In genomic region chr4:25861951-25862410, GRCh38 we compare ENCODE assay signal across 8 cellular contexts. TPM values are rescaled to one million over a fixed set of nuclear protein-coding genes. Genes with fewer than 3 reads are reported as not detected.
A peak's percentile ranks its signal among the peaks of the same experiment; 100 is the strongest.
DNase-seq lines count a peak whose midpoint lies in the region; ATAC-seq, FAIRE-seq and TF ChIP-seq lines count a peak whose summit lies in the region.

No MANE protein-coding gene starts in this region.

- no peaks in the 10 kb centered on the region for H3K79me2 ChIP-seq in HepG2 (ENCODE audit: insufficient read depth, low read length)

- CTCF ChIA-PET in HepG2 (lab: Yijun Ruan, JAX; ENCODE audit: low intra/inter-chr PET ratio, low total read pairs), result no interaction called here

- TF ChIP-seq EP300 in HepG2 (IDR thresholded peaks at IDR 0.05; ENCODE audit: low read depth in 2 of 2, low read length in 2 of 2) (no peak), HepG2 (CRISPR knock-in tag; IDR thresholded peaks at IDR 0.05; ENCODE audit: borderline replicate concordance) (no peak)

- TF ChIP-seq RAD21 in HepG2 (CRISPR knock-in tag; IDR thresholded peaks at IDR 0.05), result no peak

- H2AFZ ChIP-seq in HepG2 (ENCODE audit: low read length), result no peak overlapping the region

- no peak for TF ChIP-seq CTCF in HepG2 (CRISPR knock-in tag; IDR thresholded peaks at IDR 0.05)

- no TSS peak for BruUV-seq in HepG2 (replicated peaks; lab: Mats Ljungman, UMichigan)

- H3K4me3 ChIP-seq in SK-N-MC (peak overlapping the region; percentile 84), HepG2 (replicated peaks in 1 of 3; ENCODE audit: insufficient read depth in 1 of 3, low read depth in 2 of 3, low read length in 3 of 3) (peak overlapping the region; percentile 30 to 64 (median 35); a peak in 4 of 6 replicates), stomach smooth muscle (ENCODE audit: low read length in 2 of 2) (peak overlapping the region; percentile 66 to 68)

- no peak for TF ChIP-seq POLR2A in HepG2 (IDR thresholded peaks at IDR 0.05; ENCODE audit: insufficient read depth in 1 of 2, low read depth in 2 of 2, low read length in 2 of 2)

- H3K9ac ChIP-seq in SK-N-MC (ENCODE audit: insufficient read length) (peak overlapping the region; percentile 74), HepG2 (ENCODE audit: insufficient read depth, low read depth, low read length) (no peak overlapping the region), stomach smooth muscle (ENCODE audit: low read length in 2 of 2) (peak overlapping the region in 1 of 2 donors; percentile 39)

- peak overlapping the region; percentile 68 for H3K4me2 ChIP-seq in HepG2 (ENCODE audit: low read depth, low read length)

- POLR2A ChIA-PET in HepG2 (lab: Yijun Ruan, JAX), result no interaction called here

- H3K36me3 ChIP-seq in SK-N-MC (ENCODE audit: insufficient read depth, low read length) (no peaks in the 10 kb centered on the region), HepG2 (replicated peaks in 1 of 2; ENCODE audit: control insufficient read depth in 1 of 2, insufficient read depth in 2 of 2, low read length in 2 of 2) (no peaks in the 10 kb centered on the region), stomach smooth muscle (ENCODE audit: control insufficient read depth in 2 of 2, insufficient read depth in 2 of 2, low read length in 2 of 2) (no peaks in the 10 kb centered on the region)

- 5% methylated on average over 31 of the region's 32 CpGs for WGBS in HepG2 (ENCODE audit: low lambda C conversion rate)

- no peaks in the 10 kb centered on the region for H4K20me1 ChIP-seq in HepG2 (ENCODE audit: insufficient read depth, low read length)

- no peaks in the 10 kb centered on the region for H3K9me3 ChIP-seq in SK-N-MC (ENCODE audit: low read depth, low read length)
- no peaks in the 10 kb centered on the region for H3K9me3 ChIP-seq in HepG2 (ENCODE audit: low read length)
- no peaks in the 10 kb centered on the region for H3K9me3 ChIP-seq in stomach smooth muscle (ENCODE audit: control insufficient read depth in 2 of 2, low read length in 2 of 2)

- no peak for FAIRE-seq in HepG2 (lab: Jason Lieb, UNC)

- ATAC-seq in HG02763 (IDR thresholded peaks at IDR 0.05; ENCODE audit: unreplicated experiment) (peak; percentile 3), HepG2 (no peak)

- peaks cover 6 to 52% of the 10 kb centered on the region in 2 experiments; a peak in 4 of 5 replicates for H3K27me3 ChIP-seq in HepG2 (ENCODE audit: control insufficient read depth in 1 of 2, insufficient read depth in 2 of 2, low read length in 2 of 2)
- peaks cover 14 to 32% of the 10 kb centered on the region in 2 donors for H3K27me3 ChIP-seq in stomach smooth muscle (ENCODE audit: control insufficient read depth in 1 of 2, insufficient read depth in 2 of 2, low read length in 2 of 2)

- intact Hi-C loops in HepG2 (cut with micrococcal nuclease; ENCODE audit: unreplicated experiment), result no loop called here

- 0 out of 2 replicates have a peak overlapping the region, but pooled peaks have one; percentile 31 for H3K27ac ChIP-seq in SK-N-MC
- no peak overlapping the region for H3K27ac ChIP-seq in HepG2 (ENCODE audit: extremely low read length, insufficient read depth, low read length)
- no peak overlapping the region for H3K27ac ChIP-seq in stomach smooth muscle (ENCODE audit: low read length)

- in situ Hi-C loops in T47D (cut with HindIII; ENCODE audit: low pct_unique_long_range_greater_than_20kb, low sequenced_read_pairs), result no loop called here
- in situ Hi-C loops in HepG2 (cut with HindIII; ENCODE audit: extremely low pct_ligation_motif_present, low pct_unique_long_range_greater_than_20kb), result no loop called here

- H3K4me1 ChIP-seq in HepG2 (ENCODE audit: insufficient read depth, low read length) (0 out of 2 replicates have a peak, but pooled peaks cover 8% of the 10 kb centered on the region), stomach smooth muscle (ENCODE audit: control insufficient read depth, insufficient read depth, low read length) (peaks cover 4% of the 10 kb centered on the region)

- DNase-seq in DMS53 (lab: John Stamatoyannopoulos, UW), result peak; percentile 67
- DNase-seq in DMS53 treated with DMSO at 0.1 percent for 48 hours (lab: John Stamatoyannopoulos, UW; ENCODE audit: unreplicated experiment), result no peak
- DNase-seq in SK-N-MC (ENCODE audit: low read depth, low spot score), result no peak
- DNase-seq in T47D (ENCODE audit: low read depth in 1 of 2, low spot score in 1 of 2), result peak; percentile 20 to 26
- no peak for DNase-seq in HepG2 (ENCODE audit: low spot score)
- DNase-seq in NCI-H510A treated with DMSO at 0.1 percent for 48 hours (lab: John Stamatoyannopoulos, UW), result no peak

TF ChIP-seq in HepG2, 621 proteins besides CTCF, POLR2A, EP300 and RAD21 (continues in another document):
- no peak for TF ChIP-seq RORA (CRISPR knock-in tag; IDR thresholded peaks at IDR 0.05)
- no peak for TF ChIP-seq ARID5B (CRISPR knock-in tag; IDR thresholded peaks at IDR 0.05)

RNA-seq across cellular contexts. Expression of gene SEL1L3, which starts 0.8 kb away (rescaled TPM):
- total RNA-seq in HepG2 (2016; rRNA removed; fragmentation: Illumina TruSeq; extraction: Trizol), result 0.63 and 1.1 TPM in 2 replicates
- 0.20 and 1.7 TPM in 2 replicates for total RNA-seq in HepG2 (2016; cell fraction: cytosol; rRNA removed; fragmentation: Illumina TruSeq; extraction: Trizol; ENCODE audit: low read depth)
- 0.45 and 0.68 TPM in 2 replicates for total RNA-seq in HepG2 (2016; cell fraction: insoluble cytoplasmic fraction; rRNA removed; fragmentation: Illumina TruSeq; extraction: Trizol)
- 0.59 and 0.65 TPM in 2 replicates for total RNA-seq in HepG2 (2016; cell fraction: membrane; rRNA removed; fragmentation: Illumina TruSeq; extraction: Trizol)
- 1.2 and 1.5 TPM in 2 replicates for total RNA-seq in HepG2 (2016; cell fraction: nucleus; rRNA removed; fragmentation: Illumina TruSeq; extraction: Trizol)
- polyA plus RNA-seq in HepG2 (2011; rRNA removed), result 0.28 and 0.37 TPM in 2 replicates
- polyA plus RNA-seq in HepG2 (2011; cell fraction: cytosol; rRNA removed), result 0.23 and 0.31 TPM in 2 replicates
- polyA plus RNA-seq in HepG2 (2011; cell fraction: nucleus; rRNA removed), result 0.39 and 0.69 TPM in 2 replicates
- 0.23 and 1.2 TPM in 2 replicates for polyA plus RNA-seq in HepG2 (2012)
- 0.27 TPM in 2 replicates for polyA plus RNA-seq in HepG2 (2016; cell fraction: cytosol; fragmentation: Illumina TruSeq; extraction: Trizol; ENCODE audit: low read depth)
- polyA plus RNA-seq in HepG2 (2016; cell fraction: insoluble cytoplasmic fraction; fragmentation: Illumina TruSeq; extraction: Trizol; ENCODE audit: low read depth), result 0.36 and 0.53 TPM in 2 replicates
- polyA plus RNA-seq in HepG2 (2016; cell fraction: membrane; fragmentation: Illumina TruSeq; extraction: Trizol; ENCODE audit: low read depth), result 0.24 and 0.62 TPM in 2 replicates
- 1.2 TPM in 2 replicates for polyA plus RNA-seq in HepG2 (2016; cell fraction: nucleus; fragmentation: Illumina TruSeq; extraction: Trizol; ENCODE audit: insufficient read depth, low read depth)
- 1.7 and 66.3 TPM in 2 replicates for polyA minus RNA-seq in HepG2 (2011; rRNA and poly(A)+ RNA removed; ENCODE audit: low replicate concordance)
- 0.44 and 1.8 TPM in 2 replicates for polyA minus RNA-seq in HepG2 (2011; cell fraction: cytosol; rRNA and poly(A)+ RNA removed)
- 0.77 and 2.7 TPM in 2 replicates for polyA minus RNA-seq in HepG2 (2011; cell fraction: nucleus; rRNA and poly(A)+ RNA removed)

RNA-seq across cellular contexts. Expression of gene SMIM20, which starts 52.0 kb away (rescaled TPM):
- 30.2 and 36.3 TPM in 2 replicates for total RNA-seq in HepG2 (2016; rRNA removed; fragmentation: Illumina TruSeq; extraction: Trizol)
- 49.4 and 69.7 TPM in 2 replicates for total RNA-seq in HepG2 (2016; cell fraction: cytosol; rRNA removed; fragmentation: Illumina TruSeq; extraction: Trizol; ENCODE audit: low read depth)
- total RNA-seq in HepG2 (2016; cell fraction: insoluble cytoplasmic fraction; rRNA removed; fragmentation: Illumina TruSeq; extraction: Trizol), result 29.7 and 32.4 TPM in 2 replicates
- total RNA-seq in HepG2 (2016; cell fraction: membrane; rRNA removed; fragmentation: Illumina TruSeq; extraction: Trizol), result 58.5 and 74.9 TPM in 2 replicates
- total RNA-seq in HepG2 (2016; cell fraction: nucleus; rRNA removed; fragmentation: Illumina TruSeq; extraction: Trizol), result 13.3 and 17.3 TPM in 2 replicates
- 18.0 and 26.3 TPM in 2 replicates for polyA plus RNA-seq in HepG2 (2011; rRNA removed)
- 17.6 and 20.7 TPM in 2 replicates for polyA plus RNA-seq in HepG2 (2011; cell fraction: cytosol; rRNA removed)
- polyA plus RNA-seq in HepG2 (2011; cell fraction: nucleus; rRNA removed), result 3.5 and 5.8 TPM in 2 replicates
- polyA plus RNA-seq in HepG2 (2012), result 31.8 and 34.3 TPM in 2 replicates
- 50.8 and 84.6 TPM in 2 replicates for polyA plus RNA-seq in HepG2 (2016; cell fraction: cytosol; fragmentation: Illumina TruSeq; extraction: Trizol; ENCODE audit: low read depth)
- polyA plus RNA-seq in HepG2 (2016; cell fraction: insoluble cytoplasmic fraction; fragmentation: Illumina TruSeq; extraction: Trizol; ENCODE audit: low read depth), result 32.2 and 38.8 TPM in 2 replicates
- polyA plus RNA-seq in HepG2 (2016; cell fraction: membrane; fragmentation: Illumina TruSeq; extraction: Trizol; ENCODE audit: low read depth), result 51.2 and 73.4 TPM in 2 replicates
- polyA plus RNA-seq in HepG2 (2016; cell fraction: nucleus; fragmentation: Illumina TruSeq; extraction: Trizol; ENCODE audit: insufficient read depth, low read depth), result 24.1 and 28.3 TPM in 2 replicates
- polyA minus RNA-seq in HepG2 (2011; rRNA and poly(A)+ RNA removed; ENCODE audit: low replicate concordance), result 2.2 and 3.3 TPM in 2 replicates
- 5.4 TPM in 2 replicates for polyA minus RNA-seq in HepG2 (2011; cell fraction: cytosol; rRNA and poly(A)+ RNA removed)
- 2.6 and 4.0 TPM in 2 replicates for polyA minus RNA-seq in HepG2 (2011; cell fraction: nucleus; rRNA and poly(A)+ RNA removed)

Comparison
In these comparisons a context has a peak if more than half of its experiments do, and no peak if none do; other contexts are left out.
1. DNase-seq: peak in DMS53 (single experiment) and T47D (2 of 2); none in DMS53 treated with DMSO at 0.1 percent for 48 hours (single experiment), SK-N-MC (single experiment), HepG2 (single experiment) and NCI-H510A treated with DMSO at 0.1 percent for 48 hours (single experiment).
2. Peak in every context shown above with its lines, with median percentiles within 50 percentile points of each other: H3K4me3 ChIP-seq.